ENCODE assay signal across 17 cellular contexts in the genomic region with DNA sequence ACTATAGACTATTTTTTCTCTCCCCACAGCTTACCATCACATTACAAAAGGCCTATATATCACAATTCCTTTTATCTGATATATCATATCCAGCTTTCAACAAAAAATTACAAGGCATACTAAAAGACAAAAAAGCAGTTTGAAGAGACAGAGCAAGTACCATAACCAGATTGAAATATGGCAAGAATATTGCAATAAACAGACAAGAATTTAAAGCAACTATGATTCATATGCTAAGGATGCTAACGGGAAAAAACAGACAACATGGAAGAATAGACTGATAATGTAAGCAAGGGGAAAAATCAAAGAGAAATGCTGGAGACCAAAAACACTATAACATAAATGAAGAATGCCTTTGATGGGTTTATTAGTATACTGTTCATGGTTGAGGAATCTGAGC.
DNase-seq lines count a peak whose midpoint lies in the region; ATAC-seq and TF ChIP-seq lines count a peak whose summit lies in the region.
"Had no signal": no experiment of that assay in that cellular context is flagged by ENCODE, and none has a peak within 500 bp of the region (broad histone marks: within the 10 kb centered on the region; RNA-seq: fewer than 3 reads in every experiment).

No MANE protein-coding gene starts in this region.

- no peak overlapping the region for H3K27ac ChIP-seq in HEK293 (ENCODE audit: extremely low read depth, low read depth, low read length)
- H3K27ac ChIP-seq: 22Rv1; A549; BLaER1 treated with 17β-estradiol and CSF1 and Interleukin-3, amounts not matched to agents 10 nM and 100 nM; C4-2B had no signal

- H3K4me1 ChIP-seq in HEK293 (ENCODE audit: control insufficient read depth, insufficient read depth, low read length) = peaks cover 15% of the 10 kb centered on the region
- H3K4me1 ChIP-seq: BLaER1 treated with 17β-estradiol and CSF1 and Interleukin-3, amounts not matched to agents 10 nM and 100 nM had no signal

- ATAC-seq in GM21576 (IDR thresholded peaks at IDR 0.05; ENCODE audit: unreplicated experiment) (no peak), HG03108 (IDR thresholded peaks at IDR 0.05; ENCODE audit: unreplicated experiment) (no peak)
- ATAC-seq: A549; CD8-positive, alpha-beta T cell had no signal

- CTCF ChIA-PET in HEK293 (lab: Yijun Ruan, JAX) = interaction anchor here (0.6 to 1.3 kb wide), 4 partner anchors 12 to 155 kb away, joined by 3 to 5 read pairs (median 3); no protein-coding TSS in a partner anchor

- H3K4me3 ChIP-seq in HEK293 (ENCODE audit: low read depth, low read length) = no peak overlapping the region
- H3K4me3 ChIP-seq: A549; BLaER1 treated with 17β-estradiol and CSF1 and Interleukin-3, amounts not matched to agents 10 nM and 100 nM had no signal

- POLR2A ChIA-PET in HEK293 (lab: Yijun Ruan, JAX) = interaction anchor here (0.5 to 1.3 kb wide), 2 partner anchors 40 to 330 kb away, joined by 3 read pairs; a partner anchor contains a TSS

- TF ChIP-seq CTCF in HEK293 (tag by site-specific recombination; IDR thresholded peaks at IDR 0.05) = no peak

- DNase-seq in EL = peak; percentile 20
- DNase-seq in iris pigment epithelial cell (ENCODE audit: low read depth) = peak; percentile 21
- no peak for DNase-seq in stimulated activated CD4-positive, alpha-beta T cell treated with anti-CD3 and anti-CD28 coated beads, Interleukin-15, amount 100 ng/mL, for 24 hours
- DNase-seq: AML-193; Caco-2; Calu3; CD4-positive, alpha-beta T cell; CD8-positive, alpha-beta T cell; DMS79 treated with DMSO at 0.1 percent for 48 hours; GF-D8 had no signal

- H3K36me3 ChIP-seq in HEK293 (ENCODE audit: control insufficient read depth in 2 of 2, insufficient read depth in 1 of 2, low read length in 2 of 2) = no peaks in the 10 kb centered on the region

- no peaks in the 10 kb centered on the region; the same call in 1 of the 2 replicates for H3K9me3 ChIP-seq in HEK293 (ENCODE audit: control insufficient read depth, insufficient read depth, low read depth, low read length)
- H3K9me3 ChIP-seq: Caco-2 had no signal

TF ChIP-seq in HEK293, 187 proteins besides CTCF, POLR2A, EP300 and RAD21:
- TF ChIP-seq ZSCAN30 (tag by site-specific recombination; IDR thresholded peaks at IDR 0.05) (no peak), MEIS1 (CRISPR knock-in tag; IDR thresholded peaks at IDR 0.05; ENCODE audit: borderline replicate concordance) (no peak), TRIM28 (IDR thresholded peaks at IDR 0.05; ENCODE audit: borderline replicate concordance, low read length) (0 out of 2 replicates have a peak, but pooled peaks have one; percentile 42), ZFP37 (tag by site-specific recombination; IDR thresholded peaks at IDR 0.05) (peak; percentile 88), SETDB1 (IDR thresholded peaks at IDR 0.05; ENCODE audit: insufficient read length, low read length) (peak; percentile 96), YY2 (tag by site-specific recombination; IDR thresholded peaks at IDR 0.05) (no peak), ZNF768 (tag by site-specific recombination; IDR thresholded peaks at IDR 0.05) (no peak), WT1 (tag by site-specific recombination; IDR thresholded peaks at IDR 0.05) (no peak), ZSCAN23 (tag by site-specific recombination; IDR thresholded peaks at IDR 0.05) (no peak), ZNF621 (tag by site-specific recombination; IDR thresholded peaks at IDR 0.05) (no peak)
- TF ChIP-seq, protein P1, sequence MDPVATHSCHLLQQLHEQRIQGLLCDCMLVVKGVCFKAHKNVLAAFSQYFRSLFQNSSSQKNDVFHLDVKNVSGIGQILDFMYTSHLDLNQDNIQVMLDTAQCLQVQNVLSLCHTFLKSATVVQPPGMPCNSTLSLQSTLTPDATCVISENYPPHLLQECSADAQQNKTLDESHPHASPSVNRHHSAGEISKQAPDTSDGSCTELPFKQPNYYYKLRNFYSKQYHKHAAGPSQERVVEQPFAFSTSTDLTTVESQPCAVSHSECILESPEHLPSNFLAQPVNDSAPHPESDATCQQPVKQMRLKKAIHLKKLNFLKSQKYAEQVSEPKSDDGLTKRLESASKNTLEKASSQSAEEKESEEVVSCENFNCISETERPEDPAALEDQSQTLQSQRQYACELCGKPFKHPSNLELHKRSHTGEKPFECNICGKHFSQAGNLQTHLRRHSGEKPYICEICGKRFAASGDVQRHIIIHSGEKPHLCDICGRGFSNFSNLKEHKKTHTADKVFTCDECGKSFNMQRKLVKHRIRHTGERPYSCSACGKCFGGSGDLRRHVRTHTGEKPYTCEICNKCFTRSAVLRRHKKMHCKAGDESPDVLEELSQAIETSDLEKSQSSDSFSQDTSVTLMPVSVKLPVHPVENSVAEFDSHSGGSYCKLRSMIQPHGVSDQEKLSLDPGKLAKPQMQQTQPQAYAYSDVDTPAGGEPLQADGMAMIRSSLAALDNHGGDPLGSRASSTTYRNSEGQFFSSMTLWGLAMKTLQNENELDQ (tag by site-specific recombination; IDR thresholded peaks at IDR 0.05; ENCODE audit: low read depth) = no peak
- TF ChIP-seq, protein P2, sequence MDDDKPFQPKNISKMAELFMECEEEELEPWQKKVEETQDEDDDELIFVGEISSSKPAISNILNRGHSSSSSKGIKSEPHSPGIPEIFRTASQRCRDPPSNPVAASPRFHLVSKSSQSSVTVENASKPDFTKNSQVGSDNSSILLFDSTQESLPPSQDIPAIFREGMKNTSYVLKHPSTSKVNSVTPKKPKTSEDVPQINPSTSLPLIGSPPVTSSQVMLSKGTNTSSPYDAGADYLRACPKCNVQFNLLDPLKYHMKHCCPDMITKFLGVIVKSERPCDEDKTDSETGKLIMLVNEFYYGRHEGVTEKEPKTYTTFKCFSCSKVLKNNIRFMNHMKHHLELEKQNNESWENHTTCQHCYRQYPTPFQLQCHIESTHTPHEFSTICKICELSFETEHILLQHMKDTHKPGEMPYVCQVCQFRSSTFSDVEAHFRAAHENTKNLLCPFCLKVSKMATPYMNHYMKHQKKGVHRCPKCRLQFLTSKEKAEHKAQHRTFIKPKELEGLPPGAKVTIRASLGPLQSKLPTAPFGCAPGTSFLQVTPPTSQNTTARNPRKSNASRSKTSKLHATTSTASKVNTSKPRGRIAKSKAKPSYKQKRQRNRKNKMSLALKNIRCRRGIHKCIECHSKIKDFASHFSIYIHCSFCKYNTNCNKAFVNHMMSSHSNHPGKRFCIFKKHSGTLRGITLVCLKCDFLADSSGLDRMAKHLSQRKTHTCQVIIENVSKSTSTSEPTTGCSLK (tag by site-specific recombination; IDR thresholded peaks at IDR 0.05) = no peak
- TF ChIP-seq, protein P3, sequence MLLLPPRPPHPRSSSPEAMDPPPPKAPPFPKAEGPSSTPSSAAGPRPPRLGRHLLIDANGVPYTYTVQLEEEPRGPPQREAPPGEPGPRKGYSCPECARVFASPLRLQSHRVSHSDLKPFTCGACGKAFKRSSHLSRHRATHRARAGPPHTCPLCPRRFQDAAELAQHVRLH (tag by site-specific recombination; IDR thresholded peaks at IDR 0.05) = no peak
- TF ChIP-seq, protein P4, sequence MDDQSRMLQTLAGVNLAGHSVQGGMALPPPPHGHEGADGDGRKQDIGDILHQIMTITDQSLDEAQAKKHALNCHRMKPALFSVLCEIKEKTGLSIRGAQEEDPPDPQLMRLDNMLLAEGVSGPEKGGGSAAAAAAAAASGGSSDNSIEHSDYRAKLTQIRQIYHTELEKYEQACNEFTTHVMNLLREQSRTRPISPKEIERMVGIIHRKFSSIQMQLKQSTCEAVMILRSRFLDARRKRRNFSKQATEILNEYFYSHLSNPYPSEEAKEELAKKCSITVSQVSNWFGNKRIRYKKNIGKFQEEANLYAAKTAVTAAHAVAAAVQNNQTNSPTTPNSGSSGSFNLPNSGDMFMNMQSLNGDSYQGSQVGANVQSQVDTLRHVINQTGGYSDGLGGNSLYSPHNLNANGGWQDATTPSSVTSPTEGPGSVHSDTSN (CRISPR knock-in tag; IDR thresholded peaks at IDR 0.05) = no peak
- TF ChIP-seq, protein P5, sequence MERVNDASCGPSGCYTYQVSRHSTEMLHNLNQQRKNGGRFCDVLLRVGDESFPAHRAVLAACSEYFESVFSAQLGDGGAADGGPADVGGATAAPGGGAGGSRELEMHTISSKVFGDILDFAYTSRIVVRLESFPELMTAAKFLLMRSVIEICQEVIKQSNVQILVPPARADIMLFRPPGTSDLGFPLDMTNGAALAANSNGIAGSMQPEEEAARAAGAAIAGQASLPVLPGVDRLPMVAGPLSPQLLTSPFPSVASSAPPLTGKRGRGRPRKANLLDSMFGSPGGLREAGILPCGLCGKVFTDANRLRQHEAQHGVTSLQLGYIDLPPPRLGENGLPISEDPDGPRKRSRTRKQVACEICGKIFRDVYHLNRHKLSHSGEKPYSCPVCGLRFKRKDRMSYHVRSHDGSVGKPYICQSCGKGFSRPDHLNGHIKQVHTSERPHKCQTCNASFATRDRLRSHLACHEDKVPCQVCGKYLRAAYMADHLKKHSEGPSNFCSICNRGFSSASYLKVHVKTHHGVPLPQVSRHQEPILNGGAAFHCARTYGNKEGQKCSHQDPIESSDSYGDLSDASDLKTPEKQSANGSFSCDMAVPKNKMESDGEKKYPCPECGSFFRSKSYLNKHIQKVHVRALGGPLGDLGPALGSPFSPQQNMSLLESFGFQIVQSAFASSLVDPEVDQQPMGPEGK (tag by site-specific recombination; IDR thresholded peaks at IDR 0.05) = no peak
- TF ChIP-seq, protein P6, sequence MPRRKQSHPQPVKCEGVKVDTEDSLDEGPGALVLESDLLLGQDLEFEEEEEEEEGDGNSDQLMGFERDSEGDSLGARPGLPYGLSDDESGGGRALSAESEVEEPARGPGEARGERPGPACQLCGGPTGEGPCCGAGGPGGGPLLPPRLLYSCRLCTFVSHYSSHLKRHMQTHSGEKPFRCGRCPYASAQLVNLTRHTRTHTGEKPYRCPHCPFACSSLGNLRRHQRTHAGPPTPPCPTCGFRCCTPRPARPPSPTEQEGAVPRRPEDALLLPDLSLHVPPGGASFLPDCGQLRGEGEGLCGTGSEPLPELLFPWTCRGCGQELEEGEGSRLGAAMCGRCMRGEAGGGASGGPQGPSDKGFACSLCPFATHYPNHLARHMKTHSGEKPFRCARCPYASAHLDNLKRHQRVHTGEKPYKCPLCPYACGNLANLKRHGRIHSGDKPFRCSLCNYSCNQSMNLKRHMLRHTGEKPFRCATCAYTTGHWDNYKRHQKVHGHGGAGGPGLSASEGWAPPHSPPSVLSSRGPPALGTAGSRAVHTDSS (tag by site-specific recombination; IDR thresholded peaks at IDR 0.05) = no peak
